16 cellular contexts compared by ENCODE assay signal in genomic region chr18:64097497-64097896, GRCh38. TPM values are rescaled to one million over a fixed set of nuclear protein-coding genes. Genes with fewer than 3 reads are reported as not detected.
DNase-seq lines count a peak whose midpoint lies in the region; ATAC-seq and TF ChIP-seq lines count a peak whose summit lies in the region.
"Had no signal": no experiment of that assay in that cellular context is flagged by ENCODE, and none has a peak within 500 bp of the region (broad histone marks: within the 10 kb centered on the region; RNA-seq: fewer than 3 reads in every experiment).

No MANE protein-coding gene starts in this region.

- H3K27ac ChIP-seq in cardiac muscle cell (no peak overlapping the region), Panc1 (ENCODE audit: low read length) (no peak overlapping the region), smooth muscle cell (ENCODE audit: low read depth) (no peak overlapping the region)
- H3K27ac ChIP-seq: ascending aorta had no signal

- H3F3A ChIP-seq in smooth muscle cell (ENCODE audit: low read depth), result no peaks in the 10 kb centered on the region

- intact Hi-C loops in Right ventricle myocardium superior (cut with DNase I), result no loop called here
- intact Hi-C loops in Panc1 (cut with micrococcal nuclease; ENCODE audit: unreplicated experiment), result no loop called here

- H3K4me3 ChIP-seq in cardiac muscle cell (no peak overlapping the region), Panc1 (ENCODE audit: low read depth in 2 of 2, low read length in 2 of 2) (no peak overlapping the region), fibroblast of mammary gland (ENCODE audit: control insufficient read depth, low read depth, low read length) (no peak overlapping the region), smooth muscle cell (no peak overlapping the region)
- H3K4me3 ChIP-seq: ascending aorta had no signal

- no peaks in the 10 kb centered on the region for H3K79me2 ChIP-seq in smooth muscle cell (ENCODE audit: low read depth)

- H3K27me3 ChIP-seq in cardiac muscle cell (no peaks in the 10 kb centered on the region), Panc1 (ENCODE audit: control insufficient read depth, insufficient read depth, low read length) (no peaks in the 10 kb centered on the region), smooth muscle cell (ENCODE audit: low read depth) (no peaks in the 10 kb centered on the region)
- H3K27me3 ChIP-seq: ascending aorta, BE2C had no signal

- TF ChIP-seq CTCF in cardiac muscle cell (IDR thresholded peaks at IDR 0.05; ENCODE audit: low read depth, low read length) (peak; percentile 11), Panc1 (IDR thresholded peaks at IDR 0.05) (peak; percentile 5; the same call in 1 of the 2 replicates), fibroblast of mammary gland (conservative IDR thresholded peaks at IDR 0.05; ENCODE audit: control insufficient read depth, insufficient read depth, low read depth, low read length) (peak; percentile 18), smooth muscle cell (IDR thresholded peaks at IDR 0.05; ENCODE audit: borderline replicate concordance, insufficient read depth, poor library complexity, severe bottlenecking) (peak; percentile 62)

- no peaks in the 10 kb centered on the region for H4K20me1 ChIP-seq in smooth muscle cell (ENCODE audit: low read depth)

- no peak for DNase-seq in cardiac muscle cell (ENCODE audit: low read depth in 1 of 2, low spot score in 1 of 2)
- no peak for DNase-seq in Right ventricle myocardium superior
- DNase-seq in Panc1 (ENCODE audit: low read depth, low spot score), result no peak
- DNase-seq in fibroblast of mammary gland (ENCODE audit: low read depth), result peak; percentile 1
- no peak for DNase-seq in smooth muscle cell (lab: John Stamatoyannopoulos, UW; ENCODE audit: unreplicated experiment)
- DNase-seq in effector CD4-positive, alpha-beta T cell, result no peak
- DNase-seq in ACHN, result no peak
- DNase-seq: activated CD4-positive, CD25-positive, alpha-beta regulatory T cell treated with anti-CD3 and anti-CD28 coated beads, Interleukin-2, amount 50 U/mL, for 72 hours; activated T-cell treated with anti-CD3 and anti-CD28 coated beads, Interleukin-2, amount 50 U/mL, for 72 hours; BE2C; right cardiac atrium; stimulated activated naive CD8-positive, alpha-beta T cell treated with anti-CD3 and anti-CD28 coated beads, Interleukin-15, amount 100 ng/mL, for 72 hours had no signal

- WGBS in smooth muscle cell (ENCODE audit: low lambda C conversion rate), result 53% methylated on average over 3 of the region's 3 CpGs

- POLR2A ChIA-PET in Panc1 (lab: Charles Lee), result no interaction called here

- no peak overlapping the region for H3K4me2 ChIP-seq in smooth muscle cell

- no peak overlapping the region for H2AFZ ChIP-seq in smooth muscle cell (ENCODE audit: low read depth)

- no peak for ATAC-seq in Right ventricle myocardium superior (ENCODE audit: poor library complexity)
- no peak for ATAC-seq in Panc1
- ATAC-seq in GM18907 (IDR thresholded peaks at IDR 0.05; ENCODE audit: unreplicated experiment), result no peak
- ATAC-seq: activated T-cell treated with anti-CD3 and anti-CD28 coated beads, Interleukin-2, amount 50 U/mL, for 72 hours; right cardiac atrium; stimulated activated naive CD8-positive, alpha-beta T cell treated with anti-CD3 and anti-CD28 coated beads, Interleukin-15, amount 100 ng/mL, for 72 hours had no signal

- no TSS peak for BruUV-seq in Panc1 (replicated peaks; lab: Mats Ljungman, UMichigan)

- H3K36me3 ChIP-seq in cardiac muscle cell (no peaks in the 10 kb centered on the region), Panc1 (ENCODE audit: control insufficient read depth, insufficient read depth, low read length) (no peaks in the 10 kb centered on the region), smooth muscle cell (ENCODE audit: low read depth) (no peaks in the 10 kb centered on the region)
- H3K36me3 ChIP-seq: ascending aorta, BE2C had no signal

- H3K9ac ChIP-seq in smooth muscle cell (ENCODE audit: low read depth), result no peak overlapping the region

- in situ Hi-C loops in Panc1 (cut with HindIII; ENCODE audit: low pct_unique_long_range_greater_than_20kb, low sequenced_read_pairs) (no loop called here), ACHN (cut with HindIII; ENCODE audit: low pct_ligation_motif_present, low pct_unique_long_range_greater_than_20kb, low sequenced_read_pairs) (no loop called here)

- H3K4me1 ChIP-seq in cardiac muscle cell (ENCODE audit: low read depth) (peaks cover 17% of the 10 kb centered on the region), Panc1 (ENCODE audit: control insufficient read depth, insufficient read depth, low read length) (no peaks in the 10 kb centered on the region), smooth muscle cell (ENCODE audit: low read depth) (no peaks in the 10 kb centered on the region)
- H3K4me1 ChIP-seq: ascending aorta, BE2C had no signal

- CTCF ChIA-PET in Panc1 (lab: Charles Lee), result no interaction called here

- H3K9me3 ChIP-seq in cardiac muscle cell (ENCODE audit: low read depth) (no peaks in the 10 kb centered on the region), Panc1 (ENCODE audit: control insufficient read depth, insufficient read depth, low read depth, low read length) (no peaks in the 10 kb centered on the region), smooth muscle cell (replicated peaks; ENCODE audit: low read depth) (no peaks in the 10 kb centered on the region)
- H3K9me3 ChIP-seq: ascending aorta, BE2C had no signal

RNA-seq across cellular contexts. Expression of gene LINC00305, which starts 51.4 kb away (rescaled TPM):
- 0.21 TPM in 1 of 2 replicates, not detected in the other for total RNA-seq in cardiac muscle cell
- 0.20 and 2.3 TPM in 2 replicates for polyA plus RNA-seq in cardiac muscle cell
- total RNA-seq in Right ventricle myocardium superior, result not detected
- total RNA-seq in Panc1 (2021; ENCODE audit: unreplicated experiment), result not detected
- polyA plus RNA-seq in Panc1 (2012; ENCODE audit: insufficient read length), result not detected
- not detected in 2 replicates for total RNA-seq in smooth muscle cell
- polyA plus RNA-seq in smooth muscle cell, result 0.48 and 0.97 TPM in 2 replicates
- total RNA-seq: activated T-cell treated with anti-CD3 and anti-CD28 coated beads, Interleukin-2, amount 50 U/mL, for 72 hours; ascending aorta; NCI-H460; right cardiac atrium had no signal
- polyA plus RNA-seq: esophagus, right cardiac atrium had no signal

Comparison
In these comparisons a context has a peak if more than half of its experiments do, and no peak if none do; other contexts are left out.
1. CTCF ChIP-seq: peak in every context shown above with its lines; median percentile 62 in smooth muscle cell; 18 in fibroblast of mammary gland; 11 in cardiac muscle cell; 5 in Panc1.